In the genomic region with DNA sequence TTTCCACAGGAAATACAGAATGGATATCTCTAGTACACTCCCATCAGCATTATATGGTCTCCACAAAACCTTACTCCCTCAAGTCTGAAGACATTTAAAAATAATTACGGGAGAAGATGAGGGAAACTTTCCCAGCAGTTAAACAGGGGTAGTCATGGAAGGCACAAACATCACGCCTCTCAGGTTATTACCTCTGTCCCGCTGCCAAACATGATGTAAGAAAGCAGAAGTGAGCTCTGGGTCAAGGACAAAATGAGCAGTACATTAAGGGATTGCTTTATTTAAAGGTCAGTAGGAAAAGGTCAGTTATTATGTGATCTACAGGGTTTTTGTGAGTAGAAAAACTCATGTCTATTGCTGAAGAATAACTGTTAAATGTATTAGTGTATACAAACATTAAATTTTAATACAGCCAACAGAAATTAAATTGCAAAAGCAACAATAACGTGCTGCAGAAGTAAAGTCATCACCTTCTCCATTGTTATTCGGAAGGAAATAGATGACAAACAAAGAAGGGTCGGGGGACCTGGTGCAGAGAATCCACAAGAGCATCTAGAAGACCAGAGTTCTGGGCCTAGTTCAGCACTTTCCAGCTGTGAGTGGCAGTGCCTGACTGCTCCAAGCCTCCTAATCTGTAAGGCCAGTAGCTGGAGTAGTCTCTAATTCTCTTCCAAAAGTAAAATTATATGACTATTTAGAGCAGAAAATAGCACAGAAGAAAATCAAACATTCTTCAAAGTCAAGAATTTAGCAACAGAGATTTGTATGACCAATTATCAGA, we compare ENCODE assay signal across 11 cellular contexts.
DNase-seq lines count a peak whose midpoint lies in the region; ATAC-seq and TF ChIP-seq lines count a peak whose summit lies in the region.
"Had no signal": no experiment of that assay in that cellular context is flagged by ENCODE, and none has a peak within 500 bp of the region (broad histone marks: within the 10 kb centered on the region; RNA-seq: fewer than 3 reads in every experiment).

No MANE protein-coding gene starts in this region.

- H3K4me1 ChIP-seq in HUES48 (ENCODE audit: control insufficient read depth, insufficient read depth, low read length): peaks cover 30% of the 10 kb centered on the region
- peaks cover 34 to 49% of the 10 kb centered on the region in 2 donors for H3K4me1 ChIP-seq in gastrocnemius medialis
- no peaks in the 10 kb centered on the region for H3K4me1 ChIP-seq in effector memory CD4-positive, alpha-beta T cell (ENCODE audit: control insufficient read depth, insufficient read depth, low read length, poor library complexity, severe bottlenecking)
- H3K4me1 ChIP-seq in vagina: peaks cover 32% of the 10 kb centered on the region
- H3K4me1 ChIP-seq: BE2C had no signal

- H3K27ac ChIP-seq in HUES48 (ENCODE audit: low read depth, low read length) (peak overlapping the region; percentile 18), gastrocnemius medialis (peak overlapping the region in 3 of 4 donors; percentile 15 to 62 (median 54)), vagina (no peak overlapping the region)
- H3K27ac ChIP-seq in effector memory CD4-positive, alpha-beta T cell (ENCODE audit: insufficient read depth, low read length, poor library complexity, severe bottlenecking): no peak overlapping the region

- peaks cover 50% of the 10 kb centered on the region for H3K4me1 Mint-ChIP-seq in activated B cell treated with CpG ODN at 0.5 μM for 24 hours

- H3K27me3 ChIP-seq in HUES48 (ENCODE audit: control insufficient read depth, insufficient read depth, low read length) (no peaks in the 10 kb centered on the region), gastrocnemius medialis (no peaks in the 10 kb centered on the region), vagina (no peaks in the 10 kb centered on the region)
- no peaks in the 10 kb centered on the region for H3K27me3 ChIP-seq in effector memory CD4-positive, alpha-beta T cell (replicated peaks; ENCODE audit: control insufficient read depth, insufficient read depth, low read length, poor library complexity, severe bottlenecking)
- H3K27me3 ChIP-seq: BE2C had no signal

- intact Hi-C loops in activated B cell treated with CpG ODN at 0.5 μM for 24 hours (cut with micrococcal nuclease): no loop called here
- intact Hi-C loops in gastrocnemius medialis (cut with DNase I; ENCODE audit: low total_unique reads): no loop called here
- intact Hi-C loops in vagina (cut with DNase I): no loop called here

- H3K36me3 ChIP-seq in HUES48 (ENCODE audit: control insufficient read depth, insufficient read depth, low read length) (no peaks in the 10 kb centered on the region), gastrocnemius medialis (no peaks in the 10 kb centered on the region), vagina (no peaks in the 10 kb centered on the region)
- no peaks in the 10 kb centered on the region for H3K36me3 ChIP-seq in effector memory CD4-positive, alpha-beta T cell (ENCODE audit: control insufficient read depth, insufficient read depth, low read length)
- H3K36me3 ChIP-seq: BE2C had no signal

- in situ Hi-C loops in gastrocnemius medialis (cut with MboI; ENCODE audit: low sequenced_read_pairs in 4 of 4): loop anchor here in 2 of 4 donors (10.0 to 25.0 kb wide), 3 partner anchors 161 to 764 kb away; partner anchors contain the start of gene PPP3CA (in 1 of the 2)

- H3K9me3 ChIP-seq in HUES48 (ENCODE audit: control insufficient read depth, insufficient read depth, low read length) (no peaks in the 10 kb centered on the region), gastrocnemius medialis (no peaks in the 10 kb centered on the region), vagina (no peaks in the 10 kb centered on the region)
- H3K9me3 ChIP-seq in effector memory CD4-positive, alpha-beta T cell (ENCODE audit: control insufficient read depth, low read length): no peaks in the 10 kb centered on the region
- H3K9me3 ChIP-seq: BE2C had no signal

- TF ChIP-seq CTCF in activated B cell treated with CpG ODN at 0.5 μM for 24 hours (IDR thresholded peaks at IDR 0.05) (no peak), gastrocnemius medialis (IDR thresholded peaks at IDR 0.05 in 4 of 5, conservative IDR thresholded peaks at IDR 0.05 in 1 of 5) (no peak), vagina (IDR thresholded peaks at IDR 0.05) (no peak)

- ATAC-seq in activated B cell treated with CpG ODN at 0.5 μM for 24 hours (ENCODE audit: low read depth): peak; percentile 28
- peak; percentile 79 for ATAC-seq in left lobe of liver
- ATAC-seq in gastrocnemius medialis: peak in 1 of 2 donors; percentile 78

- no peak overlapping the region for H3K27ac Mint-ChIP-seq in activated B cell treated with CpG ODN at 0.5 μM for 24 hours

- CTCF ChIA-PET in activated B cell treated with CpG ODN at 0.5 μM for 24 hours (lab: Charles Lee): no interaction called here

- H3K4me3 ChIP-seq in HUES48 (ENCODE audit: low read depth, low read length) (no peak overlapping the region), gastrocnemius medialis (no peak overlapping the region), vagina (no peak overlapping the region)
- H3K4me3 ChIP-seq in effector memory CD4-positive, alpha-beta T cell (ENCODE audit: insufficient read depth, low read depth, low read length, poor library complexity, severe bottlenecking): no peak overlapping the region

- H3K9ac ChIP-seq in HUES48 (ENCODE audit: low read depth, low read length): no peak overlapping the region

- peaks cover 1% of the 10 kb centered on the region for H3K36me3 Mint-ChIP-seq in activated B cell treated with CpG ODN at 0.5 μM for 24 hours (ENCODE audit: low read depth)

- POLR2A ChIA-PET in activated B cell treated with CpG ODN at 0.5 μM for 24 hours (lab: Charles Lee): interaction anchor here (1.4 to 2.9 kb wide), 2 partner anchors 8 to 171 kb away, joined by 3 to 11 read pairs; partner anchors contain the start of gene PPP3CA

- DNase-seq in activated B cell treated with CpG ODN at 0.5 μM for 24 hours (no peak), left lobe of liver (ENCODE audit: low spot score) (peak; percentile 48), gastrocnemius medialis (peak in 1 of 2 donors; percentile 23), vagina (ENCODE audit: extremely low spot score in 2 of 2) (no peak)
- no peak for DNase-seq in effector memory CD4-positive, alpha-beta T cell
- DNase-seq in activated CD4-positive, alpha-beta T cell treated with anti-CD3 and anti-CD28 coated beads, Interleukin-2, amount 50 U/mL, for 4 hours: no peak
- DNase-seq: BE2C, DMS79, hypothalamus, trophoblast cell had no signal

- H3K9me3 Mint-ChIP-seq in activated B cell treated with CpG ODN at 0.5 μM for 24 hours: no peaks in the 10 kb centered on the region

- H3K4me3 Mint-ChIP-seq in activated B cell treated with CpG ODN at 0.5 μM for 24 hours: no peak overlapping the region

- TF ChIP-seq POLR2A in gastrocnemius medialis (IDR thresholded peaks at IDR 0.05) (no peak), vagina (IDR thresholded peaks at IDR 0.05) (no peak)

- no peaks in the 10 kb centered on the region for H3K27me3 Mint-ChIP-seq in activated B cell treated with CpG ODN at 0.5 μM for 24 hours

Comparison
In these comparisons a context has a peak if more than half of its experiments do, and no peak if none do; other contexts are left out.
1. H3K27ac ChIP-seq: peak in HUES48 (single experiment) and gastrocnemius medialis (3 of 4); none in effector memory CD4-positive, alpha-beta T cell (single experiment) and vagina (single experiment).